1 cellular context compared by ENCODE assay signal in the genomic region with DNA sequence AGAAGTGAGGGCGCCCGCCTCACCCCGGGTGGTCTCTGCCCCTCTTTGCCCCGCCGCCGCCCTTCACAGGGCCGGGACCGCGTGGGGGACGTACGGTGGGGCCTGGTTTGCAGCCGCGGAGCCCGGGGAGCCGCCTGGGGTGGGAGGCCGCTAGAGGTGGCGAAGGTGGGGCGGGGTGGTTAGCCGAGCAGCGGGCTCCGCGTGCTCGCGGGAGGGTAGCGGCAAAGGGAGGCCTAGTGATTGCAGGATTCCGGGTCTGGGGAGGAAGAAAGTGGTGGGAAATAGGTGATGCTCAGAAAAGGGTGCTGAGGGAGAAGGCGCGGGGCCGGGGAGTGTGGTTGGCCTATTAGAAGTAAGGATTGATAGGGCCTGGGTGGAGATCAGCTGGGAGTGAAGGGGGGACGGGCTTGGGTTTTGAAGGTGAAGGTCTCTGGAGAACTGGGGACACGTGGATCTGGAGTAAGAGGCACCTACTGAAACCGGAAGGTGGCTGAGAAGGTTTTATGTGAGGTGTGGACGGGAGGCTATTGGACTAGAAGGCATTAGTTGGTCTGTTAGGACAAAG.
TF ChIP-seq lines count a peak whose summit lies in the region.

No MANE protein-coding gene starts in this region.

TF ChIP-seq in K562, 482 proteins besides CTCF, POLR2A, EP300 and RAD21 (continued from another document and continues in another):
- TF ChIP-seq MNT (conservative IDR thresholded peaks at IDR 0.05) (peak; percentile 76 to 84), SLC30A9 (CRISPR knock-in tag; IDR thresholded peaks at IDR 0.05) (no peak), ZNF589 (CRISPR knock-in tag; IDR thresholded peaks at IDR 0.05; ENCODE audit: low read depth) (no peak), PHF8 (IDR thresholded peaks at IDR 0.05; ENCODE audit: borderline replicate concordance, low read length) (peak; percentile 35; the same call in 1 of the 2 replicates), KAT2B (IDR thresholded peaks at IDR 0.05; ENCODE audit: low read depth, low read length) (no peak), HDAC6 (IDR thresholded peaks at IDR 0.05; ENCODE audit: low read depth, low read length) (no peak), L3MBTL2 (IDR thresholded peaks at IDR 0.05) (peak; percentile 25; the same call in 1 of the 2 replicates), SETDB1 (IDR thresholded peaks at IDR 0.05; ENCODE audit: low read length) (no peak), BRD4 (IDR thresholded peaks at IDR 0.05) (no peak), ELF4 (CRISPR knock-in tag; IDR thresholded peaks at IDR 0.05) (peak; percentile 3; the same call in 1 of the 2 replicates), CEBPB (tag; IDR thresholded peaks at IDR 0.05) (no peak), POLR3A (IDR thresholded peaks at IDR 0.05; ENCODE audit: borderline replicate concordance, extremely low read depth, insufficient read depth, insufficient read length) (no peak), TFE3 (CRISPR knock-in tag; IDR thresholded peaks at IDR 0.05) (no peak), NRF1 (conservative IDR thresholded peaks at IDR 0.05 in 1 of 2, IDR thresholded peaks at IDR 0.05 in 1 of 2) (no peak), HDAC2 (IDR thresholded peaks at IDR 0.05) (0 out of 2 replicates have a peak, but pooled peaks have one; percentile 51), THAP7 (CRISPR knock-in tag; IDR thresholded peaks at IDR 0.05) (no peak), XRCC3 (IDR thresholded peaks at IDR 0.05) (no peak), HDGF (IDR thresholded peaks at IDR 0.05) (no peak), DLX4 (CRISPR knock-in tag; IDR thresholded peaks at IDR 0.05) (no peak), ZFX (CRISPR knock-in tag; IDR thresholded peaks at IDR 0.05) (peak; percentile 81), ZNF121 (CRISPR knock-in tag; conservative IDR thresholded peaks at IDR 0.05) (no peak), ZNF140 (CRISPR knock-in tag; IDR thresholded peaks at IDR 0.05) (no peak), SRSF1 (IDR thresholded peaks at IDR 0.05; ENCODE audit: low read depth, low read length) (no peak), SAFB2 (IDR thresholded peaks at IDR 0.05; ENCODE audit: borderline replicate concordance, low read depth, low read length, severe bottlenecking) (no peak), NCOA4 (IDR thresholded peaks at IDR 0.05; ENCODE audit: partially characterized antibody) (no peak), MGA (IDR thresholded peaks at IDR 0.05) (peak; percentile 85), NR2C2 (CRISPR knock-in tag; IDR thresholded peaks at IDR 0.05) (no peak), NR2C2 (tag; IDR thresholded peaks at IDR 0.05) (no peak)
- TF ChIP-seq, protein P1, sequence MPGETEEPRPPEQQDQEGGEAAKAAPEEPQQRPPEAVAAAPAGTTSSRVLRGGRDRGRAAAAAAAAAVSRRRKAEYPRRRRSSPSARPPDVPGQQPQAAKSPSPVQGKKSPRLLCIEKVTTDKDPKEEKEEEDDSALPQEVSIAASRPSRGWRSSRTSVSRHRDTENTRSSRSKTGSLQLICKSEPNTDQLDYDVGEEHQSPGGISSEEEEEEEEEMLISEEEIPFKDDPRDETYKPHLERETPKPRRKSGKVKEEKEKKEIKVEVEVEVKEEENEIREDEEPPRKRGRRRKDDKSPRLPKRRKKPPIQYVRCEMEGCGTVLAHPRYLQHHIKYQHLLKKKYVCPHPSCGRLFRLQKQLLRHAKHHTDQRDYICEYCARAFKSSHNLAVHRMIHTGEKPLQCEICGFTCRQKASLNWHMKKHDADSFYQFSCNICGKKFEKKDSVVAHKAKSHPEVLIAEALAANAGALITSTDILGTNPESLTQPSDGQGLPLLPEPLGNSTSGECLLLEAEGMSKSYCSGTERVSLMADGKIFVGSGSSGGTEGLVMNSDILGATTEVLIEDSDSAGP (CRISPR knock-in tag; IDR thresholded peaks at IDR 0.05): no peak
- TF ChIP-seq, protein P2, sequence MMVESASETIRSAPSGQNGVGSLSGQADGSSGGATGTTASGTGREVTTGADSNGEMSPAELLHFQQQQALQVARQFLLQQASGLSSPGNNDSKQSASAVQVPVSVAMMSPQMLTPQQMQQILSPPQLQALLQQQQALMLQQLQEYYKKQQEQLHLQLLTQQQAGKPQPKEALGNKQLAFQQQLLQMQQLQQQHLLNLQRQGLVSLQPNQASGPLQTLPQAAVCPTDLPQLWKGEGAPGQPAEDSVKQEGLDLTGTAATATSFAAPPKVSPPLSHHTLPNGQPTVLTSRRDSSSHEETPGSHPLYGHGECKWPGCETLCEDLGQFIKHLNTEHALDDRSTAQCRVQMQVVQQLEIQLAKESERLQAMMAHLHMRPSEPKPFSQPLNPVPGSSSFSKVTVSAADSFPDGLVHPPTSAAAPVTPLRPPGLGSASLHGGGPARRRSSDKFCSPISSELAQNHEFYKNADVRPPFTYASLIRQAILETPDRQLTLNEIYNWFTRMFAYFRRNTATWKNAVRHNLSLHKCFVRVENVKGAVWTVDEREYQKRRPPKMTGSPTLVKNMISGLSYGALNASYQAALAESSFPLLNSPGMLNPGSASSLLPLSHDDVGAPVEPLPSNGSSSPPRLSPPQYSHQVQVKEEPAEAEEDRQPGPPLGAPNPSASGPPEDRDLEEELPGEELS (CRISPR knock-in tag; IDR thresholded peaks at IDR 0.05; ENCODE audit: borderline replicate concordance): no peak
- TF ChIP-seq, protein P3, sequence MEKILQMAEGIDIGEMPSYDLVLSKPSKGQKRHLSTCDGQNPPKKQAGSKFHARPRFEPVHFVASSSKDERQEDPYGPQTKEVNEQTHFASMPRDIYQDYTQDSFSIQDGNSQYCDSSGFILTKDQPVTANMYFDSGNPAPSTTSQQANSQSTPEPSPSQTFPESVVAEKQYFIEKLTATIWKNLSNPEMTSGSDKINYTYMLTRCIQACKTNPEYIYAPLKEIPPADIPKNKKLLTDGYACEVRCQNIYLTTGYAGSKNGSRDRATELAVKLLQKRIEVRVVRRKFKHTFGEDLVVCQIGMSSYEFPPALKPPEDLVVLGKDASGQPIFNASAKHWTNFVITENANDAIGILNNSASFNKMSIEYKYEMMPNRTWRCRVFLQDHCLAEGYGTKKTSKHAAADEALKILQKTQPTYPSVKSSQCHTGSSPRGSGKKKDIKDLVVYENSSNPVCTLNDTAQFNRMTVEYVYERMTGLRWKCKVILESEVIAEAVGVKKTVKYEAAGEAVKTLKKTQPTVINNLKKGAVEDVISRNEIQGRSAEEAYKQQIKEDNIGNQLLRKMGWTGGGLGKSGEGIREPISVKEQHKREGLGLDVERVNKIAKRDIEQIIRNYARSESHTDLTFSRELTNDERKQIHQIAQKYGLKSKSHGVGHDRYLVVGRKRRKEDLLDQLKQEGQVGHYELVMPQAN (IDR thresholded peaks at IDR 0.05; ENCODE audit: borderline replicate concordance): peak; percentile 93
